In the genomic region with DNA sequence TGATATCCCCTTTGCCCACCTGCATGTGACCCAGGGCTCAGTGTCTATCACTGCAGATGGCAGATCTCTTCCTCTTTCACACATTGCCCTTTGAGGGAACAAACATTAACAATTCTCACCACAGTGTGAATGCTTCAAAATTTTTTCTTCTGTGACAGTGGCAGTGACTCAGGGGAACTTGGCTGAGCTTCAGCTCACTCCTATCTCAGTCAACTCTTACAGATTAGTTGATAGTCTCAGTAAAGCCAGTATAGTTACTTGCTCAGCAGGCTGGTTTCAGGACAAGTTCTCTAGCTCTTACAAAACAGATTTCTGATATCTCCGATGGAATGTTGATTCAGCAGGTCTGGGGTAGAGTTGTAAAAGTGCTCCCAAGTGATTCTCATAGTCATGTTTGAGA, we compare ENCODE assay signal across 1 cellular context.
TF ChIP-seq lines count a peak whose summit lies in the region.

No MANE protein-coding gene starts in this region.

TF ChIP-seq in GM23338, 12 proteins besides CTCF, POLR2A, EP300 and RAD21:
- TF ChIP-seq, protein P1, sequence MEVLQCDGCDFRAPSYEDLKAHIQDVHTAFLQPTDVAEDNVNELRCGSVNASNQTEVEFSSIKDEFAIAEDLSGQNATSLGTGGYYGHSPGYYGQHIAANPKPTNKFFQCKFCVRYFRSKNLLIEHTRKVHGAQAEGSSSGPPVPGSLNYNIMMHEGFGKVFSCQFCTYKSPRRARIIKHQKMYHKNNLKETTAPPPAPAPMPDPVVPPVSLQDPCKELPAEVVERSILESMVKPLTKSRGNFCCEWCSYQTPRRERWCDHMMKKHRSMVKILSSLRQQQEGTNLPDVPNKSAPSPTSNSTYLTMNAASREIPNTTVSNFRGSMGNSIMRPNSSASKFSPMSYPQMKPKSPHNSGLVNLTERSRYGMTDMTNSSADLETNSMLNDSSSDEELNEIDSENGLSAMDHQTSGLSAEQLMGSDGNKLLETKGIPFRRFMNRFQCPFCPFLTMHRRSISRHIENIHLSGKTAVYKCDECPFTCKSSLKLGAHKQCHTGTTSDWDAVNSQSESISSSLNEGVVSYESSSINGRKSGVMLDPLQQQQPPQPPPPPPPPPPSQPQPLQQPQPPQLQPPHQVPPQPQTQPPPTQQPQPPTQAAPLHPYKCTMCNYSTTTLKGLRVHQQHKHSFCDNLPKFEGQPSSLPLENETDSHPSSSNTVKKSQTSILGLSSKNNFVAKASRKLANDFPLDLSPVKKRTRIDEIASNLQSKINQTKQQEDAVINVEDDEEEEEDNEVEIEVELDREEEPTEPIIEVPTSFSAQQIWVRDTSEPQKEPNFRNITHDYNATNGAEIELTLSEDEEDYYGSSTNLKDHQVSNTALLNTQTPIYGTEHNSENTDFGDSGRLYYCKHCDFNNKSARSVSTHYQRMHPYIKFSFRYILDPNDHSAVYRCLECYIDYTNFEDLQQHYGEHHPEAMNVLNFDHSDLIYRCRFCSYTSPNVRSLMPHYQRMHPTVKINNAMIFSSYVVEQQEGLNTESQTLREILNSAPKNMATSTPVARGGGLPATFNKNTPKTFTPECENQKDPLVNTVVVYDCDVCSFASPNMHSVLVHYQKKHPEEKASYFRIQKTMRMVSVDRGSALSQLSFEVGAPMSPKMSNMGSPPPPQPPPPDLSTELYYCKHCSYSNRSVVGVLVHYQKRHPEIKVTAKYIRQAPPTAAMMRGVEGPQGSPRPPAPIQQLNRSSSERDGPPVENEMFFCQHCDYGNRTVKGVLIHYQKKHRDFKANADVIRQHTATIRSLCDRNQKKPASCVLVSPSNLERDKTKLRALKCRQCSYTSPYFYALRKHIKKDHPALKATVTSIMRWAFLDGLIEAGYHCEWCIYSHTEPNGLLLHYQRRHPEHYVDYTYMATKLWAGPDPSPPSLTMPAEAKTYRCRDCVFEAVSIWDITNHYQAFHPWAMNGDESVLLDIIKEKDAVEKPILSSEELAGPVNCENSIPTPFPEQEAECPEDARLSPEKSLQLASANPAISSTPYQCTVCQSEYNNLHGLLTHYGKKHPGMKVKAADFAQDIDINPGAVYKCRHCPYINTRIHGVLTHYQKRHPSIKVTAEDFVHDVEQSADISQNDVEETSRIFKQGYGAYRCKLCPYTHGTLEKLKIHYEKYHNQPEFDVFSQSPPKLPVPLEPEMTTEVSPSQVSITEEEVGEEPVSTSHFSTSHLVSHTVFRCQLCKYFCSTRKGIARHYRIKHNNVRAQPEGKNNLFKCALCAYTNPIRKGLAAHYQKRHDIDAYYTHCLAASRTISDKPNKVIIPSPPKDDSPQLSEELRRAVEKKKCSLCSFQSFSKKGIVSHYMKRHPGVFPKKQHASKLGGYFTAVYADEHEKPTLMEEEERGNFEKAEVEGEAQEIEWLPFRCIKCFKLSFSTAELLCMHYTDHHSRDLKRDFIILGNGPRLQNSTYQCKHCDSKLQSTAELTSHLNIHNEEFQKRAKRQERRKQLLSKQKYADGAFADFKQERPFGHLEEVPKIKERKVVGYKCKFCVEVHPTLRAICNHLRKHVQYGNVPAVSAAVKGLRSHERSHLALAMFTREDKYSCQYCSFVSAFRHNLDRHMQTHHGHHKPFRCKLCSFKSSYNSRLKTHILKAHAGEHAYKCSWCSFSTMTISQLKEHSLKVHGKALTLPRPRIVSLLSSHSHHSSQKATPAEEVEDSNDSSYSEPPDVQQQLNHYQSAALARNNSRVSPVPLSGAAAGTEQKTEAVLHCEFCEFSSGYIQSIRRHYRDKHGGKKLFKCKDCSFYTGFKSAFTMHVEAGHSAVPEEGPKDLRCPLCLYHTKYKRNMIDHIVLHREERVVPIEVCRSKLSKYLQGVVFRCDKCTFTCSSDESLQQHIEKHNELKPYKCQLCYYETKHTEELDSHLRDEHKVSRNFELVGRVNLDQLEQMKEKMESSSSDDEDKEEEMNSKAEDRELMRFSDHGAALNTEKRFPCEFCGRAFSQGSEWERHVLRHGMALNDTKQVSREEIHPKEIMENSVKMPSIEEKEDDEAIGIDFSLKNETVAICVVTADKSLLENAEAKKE (CRISPR knock-in tag; IDR thresholded peaks at IDR 0.05), result no peak
- TF ChIP-seq JUNB (IDR thresholded peaks at IDR 0.05; ENCODE audit: unreplicated experiment), result no peak
- no peak for TF ChIP-seq POLR2AphosphoS5 (IDR thresholded peaks at IDR 0.05; ENCODE audit: low read depth)
- no peak for TF ChIP-seq ZNF331 (CRISPR knock-in tag; IDR thresholded peaks at IDR 0.05; ENCODE audit: low read depth)
- TF ChIP-seq NANOG (IDR thresholded peaks at IDR 0.05; ENCODE audit: borderline replicate concordance), result no peak
- TF ChIP-seq ZNF114 (CRISPR knock-in tag; IDR thresholded peaks at IDR 0.05), result no peak
- TF ChIP-seq, protein P2, sequence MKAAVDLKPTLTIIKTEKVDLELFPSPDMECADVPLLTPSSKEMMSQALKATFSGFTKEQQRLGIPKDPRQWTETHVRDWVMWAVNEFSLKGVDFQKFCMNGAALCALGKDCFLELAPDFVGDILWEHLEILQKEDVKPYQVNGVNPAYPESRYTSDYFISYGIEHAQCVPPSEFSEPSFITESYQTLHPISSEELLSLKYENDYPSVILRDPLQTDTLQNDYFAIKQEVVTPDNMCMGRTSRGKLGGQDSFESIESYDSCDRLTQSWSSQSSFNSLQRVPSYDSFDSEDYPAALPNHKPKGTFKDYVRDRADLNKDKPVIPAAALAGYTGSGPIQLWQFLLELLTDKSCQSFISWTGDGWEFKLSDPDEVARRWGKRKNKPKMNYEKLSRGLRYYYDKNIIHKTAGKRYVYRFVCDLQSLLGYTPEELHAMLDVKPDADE (IDR thresholded peaks at IDR 0.05), result no peak
- no peak for TF ChIP-seq STAT1 (IDR thresholded peaks at IDR 0.05; ENCODE audit: unreplicated experiment)
- no peak for TF ChIP-seq REST (IDR thresholded peaks at IDR 0.05; ENCODE audit: unreplicated experiment)
- no peak for TF ChIP-seq CREB1 (CRISPR knock-in tag; IDR thresholded peaks at IDR 0.05; ENCODE audit: low read depth)
- TF ChIP-seq EZH2phosphoT487 (IDR thresholded peaks at IDR 0.05; ENCODE audit: unreplicated experiment), result no peak
- no peak for TF ChIP-seq EZH2 (IDR thresholded peaks at IDR 0.05; ENCODE audit: low read depth, unreplicated experiment)
